1 cellular context compared by ENCODE assay signal in the genomic region with DNA sequence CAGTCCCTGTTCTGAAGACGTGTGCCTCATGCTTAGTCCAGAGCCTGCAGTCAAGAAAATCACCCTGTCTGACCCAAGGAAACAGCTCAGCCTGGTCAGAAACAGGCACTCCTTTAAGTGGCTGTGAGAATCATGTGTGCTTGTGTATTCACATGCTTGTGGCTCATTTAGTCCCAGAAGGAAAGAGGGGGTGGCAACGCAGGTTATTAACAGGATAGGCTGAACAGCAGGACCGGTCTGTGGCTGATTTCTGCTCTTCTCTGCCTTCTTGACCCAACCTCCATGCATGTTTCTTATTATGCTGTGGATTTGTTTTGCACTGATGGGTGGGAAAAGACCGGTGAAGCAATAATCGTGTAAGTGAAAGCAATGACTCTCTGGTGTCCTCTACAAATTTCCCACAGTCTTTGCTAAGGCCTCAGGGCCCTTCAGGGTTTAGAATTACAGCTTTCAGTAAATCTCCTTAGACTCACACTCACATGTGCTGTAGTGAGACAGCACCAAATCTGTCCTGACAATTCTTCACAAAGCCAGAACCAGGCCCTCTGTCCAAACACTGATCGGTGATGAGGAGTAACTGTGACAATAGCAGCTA.
TF ChIP-seq lines count a peak whose summit lies in the region.

No MANE protein-coding gene starts in this region.

TF ChIP-seq in H1, 55 proteins besides CTCF, POLR2A, EP300 and RAD21 (continued from another document):
- TF ChIP-seq, protein P1, sequence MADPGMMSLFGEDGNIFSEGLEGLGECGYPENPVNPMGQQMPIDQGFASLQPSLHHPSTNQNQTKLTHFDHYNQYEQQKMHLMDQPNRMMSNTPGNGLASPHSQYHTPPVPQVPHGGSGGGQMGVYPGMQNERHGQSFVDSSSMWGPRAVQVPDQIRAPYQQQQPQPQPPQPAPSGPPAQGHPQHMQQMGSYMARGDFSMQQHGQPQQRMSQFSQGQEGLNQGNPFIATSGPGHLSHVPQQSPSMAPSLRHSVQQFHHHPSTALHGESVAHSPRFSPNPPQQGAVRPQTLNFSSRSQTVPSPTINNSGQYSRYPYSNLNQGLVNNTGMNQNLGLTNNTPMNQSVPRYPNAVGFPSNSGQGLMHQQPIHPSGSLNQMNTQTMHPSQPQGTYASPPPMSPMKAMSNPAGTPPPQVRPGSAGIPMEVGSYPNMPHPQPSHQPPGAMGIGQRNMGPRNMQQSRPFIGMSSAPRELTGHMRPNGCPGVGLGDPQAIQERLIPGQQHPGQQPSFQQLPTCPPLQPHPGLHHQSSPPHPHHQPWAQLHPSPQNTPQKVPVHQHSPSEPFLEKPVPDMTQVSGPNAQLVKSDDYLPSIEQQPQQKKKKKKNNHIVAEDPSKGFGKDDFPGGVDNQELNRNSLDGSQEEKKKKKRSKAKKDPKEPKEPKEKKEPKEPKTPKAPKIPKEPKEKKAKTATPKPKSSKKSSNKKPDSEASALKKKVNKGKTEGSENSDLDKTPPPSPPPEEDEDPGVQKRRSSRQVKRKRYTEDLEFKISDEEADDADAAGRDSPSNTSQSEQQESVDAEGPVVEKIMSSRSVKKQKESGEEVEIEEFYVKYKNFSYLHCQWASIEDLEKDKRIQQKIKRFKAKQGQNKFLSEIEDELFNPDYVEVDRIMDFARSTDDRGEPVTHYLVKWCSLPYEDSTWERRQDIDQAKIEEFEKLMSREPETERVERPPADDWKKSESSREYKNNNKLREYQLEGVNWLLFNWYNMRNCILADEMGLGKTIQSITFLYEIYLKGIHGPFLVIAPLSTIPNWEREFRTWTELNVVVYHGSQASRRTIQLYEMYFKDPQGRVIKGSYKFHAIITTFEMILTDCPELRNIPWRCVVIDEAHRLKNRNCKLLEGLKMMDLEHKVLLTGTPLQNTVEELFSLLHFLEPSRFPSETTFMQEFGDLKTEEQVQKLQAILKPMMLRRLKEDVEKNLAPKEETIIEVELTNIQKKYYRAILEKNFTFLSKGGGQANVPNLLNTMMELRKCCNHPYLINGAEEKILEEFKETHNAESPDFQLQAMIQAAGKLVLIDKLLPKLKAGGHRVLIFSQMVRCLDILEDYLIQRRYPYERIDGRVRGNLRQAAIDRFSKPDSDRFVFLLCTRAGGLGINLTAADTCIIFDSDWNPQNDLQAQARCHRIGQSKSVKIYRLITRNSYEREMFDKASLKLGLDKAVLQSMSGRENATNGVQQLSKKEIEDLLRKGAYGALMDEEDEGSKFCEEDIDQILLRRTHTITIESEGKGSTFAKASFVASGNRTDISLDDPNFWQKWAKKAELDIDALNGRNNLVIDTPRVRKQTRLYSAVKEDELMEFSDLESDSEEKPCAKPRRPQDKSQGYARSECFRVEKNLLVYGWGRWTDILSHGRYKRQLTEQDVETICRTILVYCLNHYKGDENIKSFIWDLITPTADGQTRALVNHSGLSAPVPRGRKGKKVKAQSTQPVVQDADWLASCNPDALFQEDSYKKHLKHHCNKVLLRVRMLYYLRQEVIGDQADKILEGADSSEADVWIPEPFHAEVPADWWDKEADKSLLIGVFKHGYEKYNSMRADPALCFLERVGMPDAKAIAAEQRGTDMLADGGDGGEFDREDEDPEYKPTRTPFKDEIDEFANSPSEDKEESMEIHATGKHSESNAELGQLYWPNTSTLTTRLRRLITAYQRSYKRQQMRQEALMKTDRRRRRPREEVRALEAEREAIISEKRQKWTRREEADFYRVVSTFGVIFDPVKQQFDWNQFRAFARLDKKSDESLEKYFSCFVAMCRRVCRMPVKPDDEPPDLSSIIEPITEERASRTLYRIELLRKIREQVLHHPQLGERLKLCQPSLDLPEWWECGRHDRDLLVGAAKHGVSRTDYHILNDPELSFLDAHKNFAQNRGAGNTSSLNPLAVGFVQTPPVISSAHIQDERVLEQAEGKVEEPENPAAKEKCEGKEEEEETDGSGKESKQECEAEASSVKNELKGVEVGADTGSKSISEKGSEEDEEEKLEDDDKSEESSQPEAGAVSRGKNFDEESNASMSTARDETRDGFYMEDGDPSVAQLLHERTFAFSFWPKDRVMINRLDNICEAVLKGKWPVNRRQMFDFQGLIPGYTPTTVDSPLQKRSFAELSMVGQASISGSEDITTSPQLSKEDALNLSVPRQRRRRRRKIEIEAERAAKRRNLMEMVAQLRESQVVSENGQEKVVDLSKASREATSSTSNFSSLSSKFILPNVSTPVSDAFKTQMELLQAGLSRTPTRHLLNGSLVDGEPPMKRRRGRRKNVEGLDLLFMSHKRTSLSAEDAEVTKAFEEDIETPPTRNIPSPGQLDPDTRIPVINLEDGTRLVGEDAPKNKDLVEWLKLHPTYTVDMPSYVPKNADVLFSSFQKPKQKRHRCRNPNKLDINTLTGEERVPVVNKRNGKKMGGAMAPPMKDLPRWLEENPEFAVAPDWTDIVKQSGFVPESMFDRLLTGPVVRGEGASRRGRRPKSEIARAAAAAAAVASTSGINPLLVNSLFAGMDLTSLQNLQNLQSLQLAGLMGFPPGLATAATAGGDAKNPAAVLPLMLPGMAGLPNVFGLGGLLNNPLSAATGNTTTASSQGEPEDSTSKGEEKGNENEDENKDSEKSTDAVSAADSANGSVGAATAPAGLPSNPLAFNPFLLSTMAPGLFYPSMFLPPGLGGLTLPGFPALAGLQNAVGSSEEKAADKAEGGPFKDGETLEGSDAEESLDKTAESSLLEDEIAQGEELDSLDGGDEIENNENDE (IDR thresholded peaks at IDR 0.05; ENCODE audit: insufficient replicate concordance, low read length), result no peak
- TF ChIP-seq YY1 (IDR thresholded peaks at IDR 0.05; ENCODE audit: low read depth, low read length), result no peak
- TF ChIP-seq TBP (IDR thresholded peaks at IDR 0.05; ENCODE audit: low read depth, low read length), result no peak
- no peak for TF ChIP-seq CREB1 (IDR thresholded peaks at IDR 0.05)
- TF ChIP-seq RXRA (IDR thresholded peaks at IDR 0.05; ENCODE audit: insufficient read depth, low read depth, low read length), result no peak
- no peak for TF ChIP-seq POU5F1 (IDR thresholded peaks at IDR 0.05; ENCODE audit: low read depth, low read length)
- no peak for TF ChIP-seq CEBPB (IDR thresholded peaks at IDR 0.05; ENCODE audit: low read depth, low read length)
- no peak for TF ChIP-seq CHD2 (IDR thresholded peaks at IDR 0.05; ENCODE audit: low read length)
- no peak for TF ChIP-seq SP4 (IDR thresholded peaks at IDR 0.05; ENCODE audit: low read length)
